ENCODE assay signal across 14 cellular contexts in the genomic region with DNA sequence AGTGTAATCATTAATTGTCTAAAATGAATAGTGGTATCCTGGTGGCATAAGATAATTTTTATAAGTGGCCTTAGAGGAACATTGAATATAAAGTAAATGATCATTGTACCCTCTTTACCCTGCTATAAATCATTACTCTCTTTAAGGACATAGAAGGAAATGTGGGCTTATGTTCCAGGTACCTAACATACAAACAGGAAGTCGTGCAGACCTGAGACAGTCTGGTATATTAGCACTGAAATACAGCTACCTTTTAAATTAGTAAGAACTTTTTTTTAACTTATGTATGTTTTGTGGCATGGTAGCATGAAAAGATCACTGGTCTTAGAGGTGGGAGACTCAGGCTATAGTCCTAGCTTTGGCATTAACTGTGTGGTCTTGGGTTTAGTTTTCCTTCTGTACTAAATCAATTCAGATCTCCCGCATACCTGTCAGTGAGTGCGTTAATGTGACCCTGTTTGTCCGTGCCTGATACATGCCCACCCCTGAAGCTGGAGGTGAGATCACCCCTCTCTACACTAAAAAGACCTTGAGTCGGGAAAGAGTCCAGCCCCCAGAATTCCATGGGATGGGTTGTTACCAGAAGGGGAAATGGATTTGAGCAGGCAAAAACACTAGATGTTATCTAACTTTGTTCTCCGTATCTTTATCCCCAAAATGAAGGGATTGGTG. TPM values are rescaled to one million over a fixed set of nuclear protein-coding genes. Genes with fewer than 3 reads are reported as not detected.
DNase-seq lines count a peak whose midpoint lies in the region; ATAC-seq, FAIRE-seq and TF ChIP-seq lines count a peak whose summit lies in the region.
"Had no signal": no experiment of that assay in that cellular context is flagged by ENCODE, and none has a peak within 500 bp of the region (broad histone marks: within the 10 kb centered on the region; RNA-seq: fewer than 3 reads in every experiment).

No MANE protein-coding gene starts in this region.

- POLR2A ChIA-PET in endothelial cell of umbilical vein (lab: Charles Lee) = no interaction called here

- no peaks in the 10 kb centered on the region for H3K9me3 ChIP-seq in right cardiac atrium (ENCODE audit: control insufficient read depth, low read length)
- no peaks in the 10 kb centered on the region for H3K9me3 ChIP-seq in right atrium auricular region
- H3K9me3 ChIP-seq in RWPE2 (ENCODE audit: severe bottlenecking) = no peaks in the 10 kb centered on the region
- H3K9me3 ChIP-seq in endothelial cell of umbilical vein (replicated peaks; ENCODE audit: control insufficient read depth, insufficient read depth, low read length) = no peaks in the 10 kb centered on the region
- H3K9me3 ChIP-seq in upper lobe of left lung = no peaks in the 10 kb centered on the region
- no peaks in the 10 kb centered on the region for H3K9me3 ChIP-seq in stomach

- peak overlapping the region; percentile 72 for H2AFZ ChIP-seq in endothelial cell of umbilical vein (ENCODE audit: low read depth, low read length)

- CTCF ChIA-PET in endothelial cell of umbilical vein (lab: Charles Lee) = no interaction called here

- no peaks in the 10 kb centered on the region for H4K20me1 ChIP-seq in endothelial cell of umbilical vein (replicated peaks; ENCODE audit: control insufficient read depth, extremely low read depth, insufficient read depth, low read length)

- peak overlapping the region; percentile 32 for H3K4me3 ChIP-seq in right cardiac atrium (ENCODE audit: low read length)
- no peak overlapping the region for H3K4me3 ChIP-seq in right atrium auricular region
- H3K4me3 ChIP-seq in RWPE2 (ENCODE audit: severe bottlenecking) = no peak overlapping the region
- H3K4me3 ChIP-seq in endothelial cell of umbilical vein (replicated peaks in 1 of 3; ENCODE audit: insufficient read depth in 1 of 3, low read depth in 1 of 3, low read length in 3 of 3) = no peak overlapping the region
- no peak overlapping the region for H3K4me3 ChIP-seq in upper lobe of left lung
- no peak overlapping the region for H3K4me3 ChIP-seq in stomach

- ATAC-seq in right cardiac atrium (no peak), RWPE2 (ENCODE audit: low read depth) (no peak), upper lobe of left lung (ENCODE audit: low FRiP score in 2 of 2) (no peak), esophagus mucosa (no peak), GM21515 (IDR thresholded peaks at IDR 0.05; ENCODE audit: unreplicated experiment) (no peak)
- ATAC-seq: PC-3 had no signal

- H3K27me3 ChIP-seq in right cardiac atrium (ENCODE audit: control insufficient read depth, insufficient read depth) (no peaks in the 10 kb centered on the region), right atrium auricular region (no peaks in the 10 kb centered on the region), RWPE2 (ENCODE audit: insufficient read depth, poor library complexity, severe bottlenecking) (no peaks in the 10 kb centered on the region), endothelial cell of umbilical vein (ENCODE audit: control insufficient read depth in 2 of 2, insufficient read depth in 2 of 2, low read length in 2 of 2) (no peaks in the 10 kb centered on the region), upper lobe of left lung (no peaks in the 10 kb centered on the region), stomach (no peaks in the 10 kb centered on the region)

- peak overlapping the region; percentile 65 for H3K4me2 ChIP-seq in endothelial cell of umbilical vein (ENCODE audit: insufficient read depth, low read length)

- no peaks in the 10 kb centered on the region for H3K9me1 ChIP-seq in endothelial cell of umbilical vein (replicated peaks; ENCODE audit: control insufficient read depth, extremely low read depth, insufficient read depth, low read length)

- dilution Hi-C loops in endothelial cell of umbilical vein (cut with MboI; ENCODE audit: extremely low pct_ligation_motif_present, low sequenced_read_pairs) = no loop called here

- DNase-seq in right cardiac atrium = no peak
- no peak for DNase-seq in right atrium auricular region (ENCODE audit: low spot score)
- no peak for DNase-seq in RWPE2 (ENCODE audit: low spot score)
- no peak for DNase-seq in endothelial cell of umbilical vein (ENCODE audit: low read depth, low spot score)
- no peak for DNase-seq in upper lobe of left lung
- no peak for DNase-seq in stomach
- DNase-seq: glutamatergic neuron; NCI-H1048; NCI-H345; stimulated activated CD8-positive, alpha-beta memory T cell treated with anti-CD3 and anti-CD28 coated beads, Interleukin-4, amount 100 ng/mL, for 48 hours had no signal

- TF ChIP-seq EP300 in upper lobe of left lung (IDR thresholded peaks at IDR 0.05) (no peak), stomach (IDR thresholded peaks at IDR 0.05) (no peak)

- no peak for TF ChIP-seq CTCF in right atrium auricular region (IDR thresholded peaks at IDR 0.05)
- no peak for TF ChIP-seq CTCF in RWPE2 (IDR thresholded peaks at IDR 0.05; ENCODE audit: poor library complexity, severe bottlenecking)
- TF ChIP-seq CTCF in endothelial cell of umbilical vein (IDR thresholded peaks at IDR 0.05; ENCODE audit: extremely low read depth in 1 of 2, insufficient read depth in 1 of 2, low read depth in 1 of 2, low read length in 2 of 2) = no peak
- TF ChIP-seq CTCF in upper lobe of left lung (IDR thresholded peaks at IDR 0.05) = no peak
- no peak for TF ChIP-seq CTCF in stomach (IDR thresholded peaks at IDR 0.05)

- H3K79me2 ChIP-seq in endothelial cell of umbilical vein (ENCODE audit: control insufficient read depth, insufficient read depth, low read length) = no peaks in the 10 kb centered on the region

- WGBS in right cardiac atrium = 50% methylated on average over 6 of the region's 6 CpGs
- 37 to 44% methylated on average over 6 of the region's 6 CpGs for WGBS in upper lobe of left lung, 2 donors
- 64 to 83% (median 69%) methylated on average over 6 of the region's 6 CpGs for WGBS in stomach, 5 donors

- H3K4me1 ChIP-seq in right cardiac atrium (ENCODE audit: control insufficient read depth, insufficient read depth, low read length) (peaks cover 2% of the 10 kb centered on the region), right atrium auricular region (peaks cover 0 to 5% of the 10 kb centered on the region in 2 donors), RWPE2 (ENCODE audit: insufficient read depth, poor library complexity, severe bottlenecking) (peaks cover 32% of the 10 kb centered on the region), endothelial cell of umbilical vein (ENCODE audit: control insufficient read depth, extremely low read depth, insufficient read depth, low read length) (peaks cover 11% of the 10 kb centered on the region), upper lobe of left lung (peaks cover 0 to 8% (median 6%) of the 10 kb centered on the region in 4 donors), stomach (peaks cover 0 to 5% (median 0%) of the 10 kb centered on the region in 4 donors)

- peak overlapping the region; percentile 35 for H3K9ac ChIP-seq in endothelial cell of umbilical vein (replicated peaks; ENCODE audit: extremely low read depth, insufficient read depth, low read length)

- TSS peak; percentile 96 for BruUV-seq in endothelial cell of umbilical vein (replicated peaks; lab: Mats Ljungman, UMichigan)

- TF ChIP-seq POLR2A in endothelial cell of umbilical vein (IDR thresholded peaks at IDR 0.05; ENCODE audit: low read depth, low read length) = no peak
- TF ChIP-seq POLR2A in upper lobe of left lung (IDR thresholded peaks at IDR 0.05) = no peak
- TF ChIP-seq POLR2A in stomach (IDR thresholded peaks at IDR 0.05) = no peak

- FAIRE-seq in endothelial cell of umbilical vein (lab: Jason Lieb, UNC) = no peak
- FAIRE-seq: keratinocyte had no signal

- H3K36me3 ChIP-seq in right atrium auricular region (no peaks in the 10 kb centered on the region), RWPE2 (ENCODE audit: low read depth) (no peaks in the 10 kb centered on the region), endothelial cell of umbilical vein (ENCODE audit: control insufficient read depth in 2 of 2, extremely low read depth in 1 of 2, insufficient read depth in 2 of 2, low read length in 2 of 2) (no peaks in the 10 kb centered on the region), upper lobe of left lung (no peaks in the 10 kb centered on the region), stomach (no peaks in the 10 kb centered on the region)

- intact Hi-C loops in right cardiac atrium (cut with DNase I) = no loop called here
- intact Hi-C loops in endothelial cell of umbilical vein (cut with micrococcal nuclease) = loop anchor here (1.0 kb wide), 1 partner anchor 59 kb away; a partner anchor contains a TSS
- intact Hi-C loops in stomach (cut with DNase I; ENCODE audit: low total_unique reads) = no loop called here

- H3K27ac ChIP-seq in right cardiac atrium (ENCODE audit: low read length) (peak overlapping the region; percentile 37), right atrium auricular region (peak overlapping the region in 1 of 2 donors; percentile 20), RWPE2 (ENCODE audit: poor library complexity, severe bottlenecking) (peak overlapping the region; percentile 45), endothelial cell of umbilical vein (ENCODE audit: insufficient read depth, low read depth, low read length) (peak overlapping the region; percentile 80), upper lobe of left lung (peak overlapping the region in 3 of 4 donors; percentile 1 to 71 (median 25)), stomach (no peak overlapping the region)

TF ChIP-seq in endothelial cell of umbilical vein, 7 proteins besides CTCF, POLR2A, EP300 and RAD21 (continues in another document):
- TF ChIP-seq JUN (IDR thresholded peaks at IDR 0.05; ENCODE audit: borderline replicate concordance, insufficient read depth, insufficient read length, low read depth) = no peak
- no peak for TF ChIP-seq FOS (IDR thresholded peaks at IDR 0.05; ENCODE audit: borderline replicate concordance, insufficient read depth, low read length)
- no peak for TF ChIP-seq POLR2AphosphoS5 (IDR thresholded peaks at IDR 0.05; ENCODE audit: insufficient read depth, low read depth, low read length)
- TF ChIP-seq GATA2 (IDR thresholded peaks at IDR 0.05; ENCODE audit: insufficient read depth, insufficient read length, low read depth, low read length) = peak; percentile 33

RNA-seq across cellular contexts. Expression of a gene that starts 59.4 kb away (rescaled TPM):
- total RNA-seq in right cardiac atrium (10 to 100 TPM; 42.3 to 47.9 (median 43.3) TPM), right atrium auricular region (10 to 100 TPM; 33.0 to 38.2 TPM), endothelial cell of umbilical vein (55.6 and 60.1 TPM in 2 replicates), upper lobe of left lung (100 to 1,000 TPM in 1 of 6 donors, 10 to 100 TPM in 5; 21.0 to 111 (median 58.2) TPM), esophagus mucosa (41.6 TPM), stomach (100 to 1,000 TPM in 1 of 5 donors, 10 to 100 TPM in 4; 30.1 to 207 (median 62.6) TPM)
- polyA plus RNA-seq in right cardiac atrium (11.8 TPM), endothelial cell of umbilical vein (6.7 and 8.1 TPM in 2 replicates), stomach (10 to 100 TPM; 10.3 to 24.3 (median 15.3) TPM)
- 9.1 and 10.3 TPM in 2 replicates for polyA plus RNA-seq in endothelial cell of umbilical vein (2011; cell fraction: cytosol; rRNA removed)
- 24.8 and 32.8 TPM in 2 replicates for polyA plus RNA-seq in endothelial cell of umbilical vein (2011; cell fraction: nucleus; rRNA removed)
- polyA plus RNA-seq in endothelial cell of umbilical vein (2012) = 12.7 and 20.0 TPM in 2 replicates
- 35.3 and 48.2 TPM in 2 replicates for polyA minus RNA-seq in endothelial cell of umbilical vein
- polyA minus RNA-seq in endothelial cell of umbilical vein (2011; cell fraction: cytosol; rRNA and poly(A)+ RNA removed) = 25.0 TPM
- 135 and 176 TPM in 2 replicates for polyA minus RNA-seq in endothelial cell of umbilical vein (2011; cell fraction: nucleus; rRNA and poly(A)+ RNA removed)

Comparison
In these comparisons a context has a peak if more than half of its experiments do, and no peak if none do; other contexts are left out.
1. H3K27ac ChIP-seq: peak in right cardiac atrium (single experiment), RWPE2 (single experiment), endothelial cell of umbilical vein (single experiment) and upper lobe of left lung (3 of 4); none in stomach (0 of 5).